ENCODE assay signal across 1 cellular context in the genomic region with DNA sequence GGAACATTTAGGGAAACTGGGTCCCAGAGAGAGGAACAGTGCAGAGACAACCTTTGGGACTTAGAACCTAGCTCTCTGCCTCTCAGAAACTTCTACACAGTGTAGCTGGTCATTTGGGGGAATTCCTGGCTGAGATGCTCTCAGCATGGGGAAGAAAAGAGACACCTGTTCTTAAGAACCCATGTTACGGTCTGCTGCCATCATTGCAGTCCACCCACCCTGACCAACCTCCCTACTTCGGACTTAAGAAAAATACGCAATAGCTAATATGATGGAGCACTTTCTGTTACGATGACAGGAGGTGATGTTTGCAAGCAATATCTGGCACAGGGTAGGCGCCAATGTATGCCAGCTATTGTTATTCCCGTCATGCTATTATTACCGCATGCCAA.
TF ChIP-seq lines count a peak whose summit lies in the region.

No MANE protein-coding gene starts in this region.

TF ChIP-seq in GM12878, 131 proteins besides CTCF, POLR2A, EP300 and RAD21 (continues in another document):
- TF ChIP-seq, protein P1, sequence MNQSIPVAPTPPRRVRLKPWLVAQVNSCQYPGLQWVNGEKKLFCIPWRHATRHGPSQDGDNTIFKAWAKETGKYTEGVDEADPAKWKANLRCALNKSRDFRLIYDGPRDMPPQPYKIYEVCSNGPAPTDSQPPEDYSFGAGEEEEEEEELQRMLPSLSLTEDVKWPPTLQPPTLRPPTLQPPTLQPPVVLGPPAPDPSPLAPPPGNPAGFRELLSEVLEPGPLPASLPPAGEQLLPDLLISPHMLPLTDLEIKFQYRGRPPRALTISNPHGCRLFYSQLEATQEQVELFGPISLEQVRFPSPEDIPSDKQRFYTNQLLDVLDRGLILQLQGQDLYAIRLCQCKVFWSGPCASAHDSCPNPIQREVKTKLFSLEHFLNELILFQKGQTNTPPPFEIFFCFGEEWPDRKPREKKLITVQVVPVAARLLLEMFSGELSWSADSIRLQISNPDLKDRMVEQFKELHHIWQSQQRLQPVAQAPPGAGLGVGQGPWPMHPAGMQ (IDR thresholded peaks at IDR 0.05; ENCODE audit: borderline replicate concordance): no peak
- TF ChIP-seq ZNF207 (IDR thresholded peaks at IDR 0.05; ENCODE audit: borderline replicate concordance) (no peak), NR2C1 (IDR thresholded peaks at IDR 0.05) (no peak), HDAC6 (IDR thresholded peaks at IDR 0.05; ENCODE audit: unreplicated experiment) (no peak), ZSCAN29 (IDR thresholded peaks at IDR 0.05) (no peak), IKZF1 (conservative IDR thresholded peaks at IDR 0.05) (peak; percentile 50), BMI1 (IDR thresholded peaks at IDR 0.05; ENCODE audit: borderline replicate concordance) (no peak), TCF12 (IDR thresholded peaks at IDR 0.05; ENCODE audit: low read depth, low read length) (peak; percentile 32; the same call in 1 of the 2 replicates), BRCA1 (IDR thresholded peaks at IDR 0.05; ENCODE audit: low read depth, low read length) (no peak), SRF (IDR thresholded peaks at IDR 0.05; ENCODE audit: low read depth in 2 of 2, low read length in 2 of 2) (no peak), ASH2L (IDR thresholded peaks at IDR 0.05; ENCODE audit: borderline replicate concordance, low read depth) (no peak), POLR2AphosphoS2 (IDR thresholded peaks at IDR 0.05; ENCODE audit: low read depth, low read length) (no peak), RUNX3 (IDR thresholded peaks at IDR 0.05; ENCODE audit: low read length) (no peak), NR2C2 (IDR thresholded peaks at IDR 0.05; ENCODE audit: borderline replicate concordance, control insufficient read depth, insufficient read length, low read depth) (no peak), PAX5 (IDR thresholded peaks at IDR 0.05; ENCODE audit: borderline replicate concordance, low read depth, low read length) (peak; percentile 66; the same call in 1 of the 2 replicates), MEF2B (IDR thresholded peaks at IDR 0.05; ENCODE audit: partially characterized antibody, poor library complexity, severe bottlenecking) (peak; percentile 48), SUZ12 (IDR thresholded peaks at IDR 0.05; ENCODE audit: unreplicated experiment) (no peak), HDAC2 (IDR thresholded peaks at IDR 0.05) (no peak), BHLHE40 (IDR thresholded peaks at IDR 0.05; ENCODE audit: borderline replicate concordance in 1 of 2, low read depth in 2 of 2, low read length in 1 of 2) (no peak), GABPA (IDR thresholded peaks at IDR 0.05; ENCODE audit: low read depth) (no peak), STAT1 (conservative IDR thresholded peaks at IDR 0.05) (no peak), DPF2 (IDR thresholded peaks at IDR 0.05) (peak; percentile 59), IKZF2 (IDR thresholded peaks at IDR 0.05) (peak; percentile 23 to 37; a peak in 1 of 4 replicates), SIN3A (IDR thresholded peaks at IDR 0.05; ENCODE audit: low read depth, low read length) (no peak), SP1 (IDR thresholded peaks at IDR 0.05; ENCODE audit: low read depth, low read length) (no peak), MYC (IDR thresholded peaks at IDR 0.05; ENCODE audit: insufficient read depth, insufficient read length, insufficient replicate concordance, low read length, severe bottlenecking) (no peak), CHD4 (IDR thresholded peaks at IDR 0.05) (no peak)
- TF ChIP-seq, protein P2, sequence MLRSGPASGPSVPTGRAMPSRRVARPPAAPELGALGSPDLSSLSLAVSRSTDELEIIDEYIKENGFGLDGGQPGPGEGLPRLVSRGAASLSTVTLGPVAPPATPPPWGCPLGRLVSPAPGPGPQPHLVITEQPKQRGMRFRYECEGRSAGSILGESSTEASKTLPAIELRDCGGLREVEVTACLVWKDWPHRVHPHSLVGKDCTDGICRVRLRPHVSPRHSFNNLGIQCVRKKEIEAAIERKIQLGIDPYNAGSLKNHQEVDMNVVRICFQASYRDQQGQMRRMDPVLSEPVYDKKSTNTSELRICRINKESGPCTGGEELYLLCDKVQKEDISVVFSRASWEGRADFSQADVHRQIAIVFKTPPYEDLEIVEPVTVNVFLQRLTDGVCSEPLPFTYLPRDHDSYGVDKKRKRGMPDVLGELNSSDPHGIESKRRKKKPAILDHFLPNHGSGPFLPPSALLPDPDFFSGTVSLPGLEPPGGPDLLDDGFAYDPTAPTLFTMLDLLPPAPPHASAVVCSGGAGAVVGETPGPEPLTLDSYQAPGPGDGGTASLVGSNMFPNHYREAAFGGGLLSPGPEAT (IDR thresholded peaks at IDR 0.05; ENCODE audit: low read depth): peak; percentile 68
- TF ChIP-seq, protein P3, sequence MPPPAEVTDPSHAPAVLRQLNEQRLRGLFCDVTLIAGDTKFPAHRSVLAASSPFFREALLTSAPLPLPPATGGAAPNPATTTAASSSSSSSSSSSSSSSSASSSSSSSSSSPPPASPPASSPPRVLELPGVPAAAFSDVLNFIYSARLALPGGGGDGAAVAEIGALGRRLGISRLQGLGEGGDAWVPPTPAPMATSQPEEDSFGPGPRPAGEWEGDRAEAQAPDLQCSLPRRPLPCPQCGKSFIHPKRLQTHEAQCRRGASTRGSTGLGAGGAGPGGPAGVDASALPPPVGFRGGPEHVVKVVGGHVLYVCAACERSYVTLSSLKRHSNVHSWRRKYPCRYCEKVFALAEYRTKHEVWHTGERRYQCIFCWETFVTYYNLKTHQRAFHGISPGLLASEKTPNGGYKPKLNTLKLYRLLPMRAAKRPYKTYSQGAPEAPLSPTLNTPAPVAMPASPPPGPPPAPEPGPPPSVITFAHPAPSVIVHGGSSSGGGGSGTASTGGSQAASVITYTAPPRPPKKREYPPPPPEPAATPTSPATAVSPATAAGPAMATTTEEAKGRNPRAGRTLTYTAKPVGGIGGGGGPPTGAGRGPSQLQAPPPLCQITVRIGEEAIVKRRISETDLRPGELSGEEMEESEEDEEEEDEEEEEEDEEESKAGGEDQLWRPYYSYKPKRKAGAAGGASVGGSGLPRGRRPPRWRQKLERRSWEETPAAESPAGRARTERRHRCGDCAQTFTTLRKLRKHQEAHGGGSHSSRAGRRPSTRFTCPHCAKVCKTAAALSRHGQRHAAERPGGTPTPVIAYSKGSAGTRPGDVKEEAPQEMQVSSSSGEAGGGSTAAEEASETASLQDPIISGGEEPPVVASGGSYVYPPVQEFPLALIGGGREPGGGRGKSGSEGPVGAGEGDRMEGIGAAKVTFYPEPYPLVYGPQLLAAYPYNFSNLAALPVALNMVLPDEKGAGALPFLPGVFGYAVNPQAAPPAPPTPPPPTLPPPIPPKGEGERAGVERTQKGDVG (CRISPR knock-in tag; IDR thresholded peaks at IDR 0.05): no peak
- TF ChIP-seq, protein P4, sequence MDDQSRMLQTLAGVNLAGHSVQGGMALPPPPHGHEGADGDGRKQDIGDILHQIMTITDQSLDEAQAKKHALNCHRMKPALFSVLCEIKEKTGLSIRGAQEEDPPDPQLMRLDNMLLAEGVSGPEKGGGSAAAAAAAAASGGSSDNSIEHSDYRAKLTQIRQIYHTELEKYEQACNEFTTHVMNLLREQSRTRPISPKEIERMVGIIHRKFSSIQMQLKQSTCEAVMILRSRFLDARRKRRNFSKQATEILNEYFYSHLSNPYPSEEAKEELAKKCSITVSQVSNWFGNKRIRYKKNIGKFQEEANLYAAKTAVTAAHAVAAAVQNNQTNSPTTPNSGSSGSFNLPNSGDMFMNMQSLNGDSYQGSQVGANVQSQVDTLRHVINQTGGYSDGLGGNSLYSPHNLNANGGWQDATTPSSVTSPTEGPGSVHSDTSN (IDR thresholded peaks at IDR 0.05; ENCODE audit: insufficient replicate concordance, low read depth, low read length): no peak
- TF ChIP-seq, protein P5, sequence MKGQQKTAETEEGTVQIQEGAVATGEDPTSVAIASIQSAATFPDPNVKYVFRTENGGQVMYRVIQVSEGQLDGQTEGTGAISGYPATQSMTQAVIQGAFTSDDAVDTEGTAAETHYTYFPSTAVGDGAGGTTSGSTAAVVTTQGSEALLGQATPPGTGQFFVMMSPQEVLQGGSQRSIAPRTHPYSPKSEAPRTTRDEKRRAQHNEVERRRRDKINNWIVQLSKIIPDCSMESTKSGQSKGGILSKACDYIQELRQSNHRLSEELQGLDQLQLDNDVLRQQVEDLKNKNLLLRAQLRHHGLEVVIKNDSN (IDR thresholded peaks at IDR 0.05; ENCODE audit: borderline replicate concordance, extremely low read length, insufficient read depth, low read depth, low read length): no peak
- TF ChIP-seq, protein P6, sequence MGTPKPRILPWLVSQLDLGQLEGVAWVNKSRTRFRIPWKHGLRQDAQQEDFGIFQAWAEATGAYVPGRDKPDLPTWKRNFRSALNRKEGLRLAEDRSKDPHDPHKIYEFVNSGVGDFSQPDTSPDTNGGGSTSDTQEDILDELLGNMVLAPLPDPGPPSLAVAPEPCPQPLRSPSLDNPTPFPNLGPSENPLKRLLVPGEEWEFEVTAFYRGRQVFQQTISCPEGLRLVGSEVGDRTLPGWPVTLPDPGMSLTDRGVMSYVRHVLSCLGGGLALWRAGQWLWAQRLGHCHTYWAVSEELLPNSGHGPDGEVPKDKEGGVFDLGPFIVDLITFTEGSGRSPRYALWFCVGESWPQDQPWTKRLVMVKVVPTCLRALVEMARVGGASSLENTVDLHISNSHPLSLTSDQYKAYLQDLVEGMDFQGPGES (IDR thresholded peaks at IDR 0.05): no peak
- TF ChIP-seq, protein P7, sequence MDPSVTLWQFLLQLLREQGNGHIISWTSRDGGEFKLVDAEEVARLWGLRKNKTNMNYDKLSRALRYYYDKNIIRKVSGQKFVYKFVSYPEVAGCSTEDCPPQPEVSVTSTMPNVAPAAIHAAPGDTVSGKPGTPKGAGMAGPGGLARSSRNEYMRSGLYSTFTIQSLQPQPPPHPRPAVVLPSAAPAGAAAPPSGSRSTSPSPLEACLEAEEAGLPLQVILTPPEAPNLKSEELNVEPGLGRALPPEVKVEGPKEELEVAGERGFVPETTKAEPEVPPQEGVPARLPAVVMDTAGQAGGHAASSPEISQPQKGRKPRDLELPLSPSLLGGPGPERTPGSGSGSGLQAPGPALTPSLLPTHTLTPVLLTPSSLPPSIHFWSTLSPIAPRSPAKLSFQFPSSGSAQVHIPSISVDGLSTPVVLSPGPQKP (IDR thresholded peaks at IDR 0.05; ENCODE audit: low read depth, low read length): no peak
- TF ChIP-seq, protein P8, sequence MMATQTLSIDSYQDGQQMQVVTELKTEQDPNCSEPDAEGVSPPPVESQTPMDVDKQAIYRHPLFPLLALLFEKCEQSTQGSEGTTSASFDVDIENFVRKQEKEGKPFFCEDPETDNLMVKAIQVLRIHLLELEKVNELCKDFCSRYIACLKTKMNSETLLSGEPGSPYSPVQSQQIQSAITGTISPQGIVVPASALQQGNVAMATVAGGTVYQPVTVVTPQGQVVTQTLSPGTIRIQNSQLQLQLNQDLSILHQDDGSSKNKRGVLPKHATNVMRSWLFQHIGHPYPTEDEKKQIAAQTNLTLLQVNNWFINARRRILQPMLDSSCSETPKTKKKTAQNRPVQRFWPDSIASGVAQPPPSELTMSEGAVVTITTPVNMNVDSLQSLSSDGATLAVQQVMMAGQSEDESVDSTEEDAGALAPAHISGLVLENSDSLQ (IDR thresholded peaks at IDR 0.05): 0 out of 2 replicates have a peak, but pooled peaks have one; percentile 16
- TF ChIP-seq, protein P9, sequence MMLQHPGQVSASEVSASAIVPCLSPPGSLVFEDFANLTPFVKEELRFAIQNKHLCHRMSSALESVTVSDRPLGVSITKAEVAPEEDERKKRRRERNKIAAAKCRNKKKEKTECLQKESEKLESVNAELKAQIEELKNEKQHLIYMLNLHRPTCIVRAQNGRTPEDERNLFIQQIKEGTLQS (IDR thresholded peaks at IDR 0.05; ENCODE audit: borderline replicate concordance, extremely low read depth, low read depth, low read length): no peak
- TF ChIP-seq, protein P10, sequence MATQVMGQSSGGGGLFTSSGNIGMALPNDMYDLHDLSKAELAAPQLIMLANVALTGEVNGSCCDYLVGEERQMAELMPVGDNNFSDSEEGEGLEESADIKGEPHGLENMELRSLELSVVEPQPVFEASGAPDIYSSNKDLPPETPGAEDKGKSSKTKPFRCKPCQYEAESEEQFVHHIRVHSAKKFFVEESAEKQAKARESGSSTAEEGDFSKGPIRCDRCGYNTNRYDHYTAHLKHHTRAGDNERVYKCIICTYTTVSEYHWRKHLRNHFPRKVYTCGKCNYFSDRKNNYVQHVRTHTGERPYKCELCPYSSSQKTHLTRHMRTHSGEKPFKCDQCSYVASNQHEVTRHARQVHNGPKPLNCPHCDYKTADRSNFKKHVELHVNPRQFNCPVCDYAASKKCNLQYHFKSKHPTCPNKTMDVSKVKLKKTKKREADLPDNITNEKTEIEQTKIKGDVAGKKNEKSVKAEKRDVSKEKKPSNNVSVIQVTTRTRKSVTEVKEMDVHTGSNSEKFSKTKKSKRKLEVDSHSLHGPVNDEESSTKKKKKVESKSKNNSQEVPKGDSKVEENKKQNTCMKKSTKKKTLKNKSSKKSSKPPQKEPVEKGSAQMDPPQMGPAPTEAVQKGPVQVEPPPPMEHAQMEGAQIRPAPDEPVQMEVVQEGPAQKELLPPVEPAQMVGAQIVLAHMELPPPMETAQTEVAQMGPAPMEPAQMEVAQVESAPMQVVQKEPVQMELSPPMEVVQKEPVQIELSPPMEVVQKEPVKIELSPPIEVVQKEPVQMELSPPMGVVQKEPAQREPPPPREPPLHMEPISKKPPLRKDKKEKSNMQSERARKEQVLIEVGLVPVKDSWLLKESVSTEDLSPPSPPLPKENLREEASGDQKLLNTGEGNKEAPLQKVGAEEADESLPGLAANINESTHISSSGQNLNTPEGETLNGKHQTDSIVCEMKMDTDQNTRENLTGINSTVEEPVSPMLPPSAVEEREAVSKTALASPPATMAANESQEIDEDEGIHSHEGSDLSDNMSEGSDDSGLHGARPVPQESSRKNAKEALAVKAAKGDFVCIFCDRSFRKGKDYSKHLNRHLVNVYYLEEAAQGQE (IDR thresholded peaks at IDR 0.05; ENCODE audit: low read depth, low read length): no peak
- TF ChIP-seq, protein P11, sequence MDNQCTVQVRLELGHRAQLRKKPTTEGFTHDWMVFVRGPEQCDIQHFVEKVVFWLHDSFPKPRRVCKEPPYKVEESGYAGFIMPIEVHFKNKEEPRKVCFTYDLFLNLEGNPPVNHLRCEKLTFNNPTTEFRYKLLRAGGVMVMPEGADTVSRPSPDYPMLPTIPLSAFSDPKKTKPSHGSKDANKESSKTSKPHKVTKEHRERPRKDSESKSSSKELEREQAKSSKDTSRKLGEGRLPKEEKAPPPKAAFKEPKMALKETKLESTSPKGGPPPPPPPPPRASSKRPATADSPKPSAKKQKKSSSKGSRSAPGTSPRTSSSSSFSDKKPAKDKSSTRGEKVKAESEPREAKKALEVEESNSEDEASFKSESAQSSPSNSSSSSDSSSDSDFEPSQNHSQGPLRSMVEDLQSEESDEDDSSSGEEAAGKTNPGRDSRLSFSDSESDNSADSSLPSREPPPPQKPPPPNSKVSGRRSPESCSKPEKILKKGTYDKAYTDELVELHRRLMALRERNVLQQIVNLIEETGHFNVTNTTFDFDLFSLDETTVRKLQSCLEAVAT (IDR thresholded peaks at IDR 0.05): no peak
